20 cellular contexts compared by ENCODE assay signal in genomic region chr17:50191070-50192045, GRCh38. TPM values are rescaled to one million over a fixed set of nuclear protein-coding genes. Genes with fewer than 3 reads are reported as not detected.
DNase-seq lines count a peak whose midpoint lies in the region; TF ChIP-seq lines count a peak whose summit lies in the region.
"Had no signal": no experiment of that assay in that cellular context is flagged by ENCODE, and none has a peak within 500 bp of the region (broad histone marks: within the 10 kb centered on the region; RNA-seq: fewer than 3 reads in every experiment).

No MANE protein-coding gene starts in this region.

- TF ChIP-seq CTCF in fibroblast of villous mesenchyme (IDR thresholded peaks at IDR 0.05; ENCODE audit: insufficient read depth, low read depth, low read length) (no peak), smooth muscle cell (IDR thresholded peaks at IDR 0.05; ENCODE audit: borderline replicate concordance, insufficient read depth, poor library complexity, severe bottlenecking) (no peak)

- DNase-seq in adipocyte (ENCODE audit: low read depth) = peak; percentile 62
- DNase-seq in fibroblast of villous mesenchyme (ENCODE audit: low read depth) = peak; percentile 63
- DNase-seq in smooth muscle cell (lab: John Stamatoyannopoulos, UW; ENCODE audit: unreplicated experiment) = no peak
- DNase-seq in activated CD4-positive, alpha-beta T cell treated with anti-CD3 and anti-CD28 coated beads, Interleukin-2, amount 50 U/mL, for 48 hours = no peak
- no peak for DNase-seq in NCI-H1436 treated with DMSO at 0.1 percent for 48 hours (lab: John Stamatoyannopoulos, UW)
- no peak for DNase-seq in HPDE6-E6E7 (ENCODE audit: extremely low spot score)
- DNase-seq in NCI-H1092 treated with DMSO at 0.1 percent for 48 hours (lab: John Stamatoyannopoulos, UW) = no peak
- DNase-seq: activated CD8-positive, alpha-beta T cell treated with anti-CD3 and anti-CD28 coated beads, Interleukin-2, amount 10 ng/mL, durations not matched to agents 7 days and 5 days; activated naive CD8-positive, alpha-beta T cell treated with anti-CD3 and anti-CD28 coated beads for 36 hours; effector CD8-positive, alpha-beta T cell; H9; occipital lobe; RPMI8226; stimulated activated CD4-positive, alpha-beta T cell treated with anti-CD3 and anti-CD28 coated beads, Interleukin-4, amount 100 ng/mL, for 24 hours; T-cell had no signal

- H3K27ac ChIP-seq in BLaER1 treated with 17β-estradiol and CSF1 and Interleukin-3, amounts not matched to agents 10 nM and 100 nM = no peak overlapping the region
- peak overlapping the region; percentile 99 for H3K27ac ChIP-seq in smooth muscle cell (ENCODE audit: low read depth)
- H3K27ac ChIP-seq: C4-2B, cardiac muscle cell, VCaP had no signal

- H3K36me3 ChIP-seq in BLaER1 treated with 17β-estradiol and CSF1 and Interleukin-3, amounts not matched to agents 10 nM and 100 nM = no peaks in the 10 kb centered on the region
- H3K36me3 ChIP-seq in adipocyte (ENCODE audit: control insufficient read depth, insufficient read depth, low read length, severe bottlenecking) = peaks cover 96% of the 10 kb centered on the region
- peaks cover 8% of the 10 kb centered on the region for H3K36me3 ChIP-seq in smooth muscle cell (ENCODE audit: low read depth)

- H3K79me2 ChIP-seq in smooth muscle cell (ENCODE audit: low read depth) = peaks cover 36% of the 10 kb centered on the region

- H4K20me1 ChIP-seq in BLaER1 treated with 17β-estradiol and CSF1 and Interleukin-3, amounts not matched to agents 10 nM and 100 nM = peaks cover 0 to 19% (median 0%) of the 10 kb centered on the region in 11 experiments; a peak in 2 of 22 replicates
- peaks cover 100% of the 10 kb centered on the region for H4K20me1 ChIP-seq in smooth muscle cell (ENCODE audit: low read depth)

- no peak overlapping the region for H3K9ac ChIP-seq in BLaER1 treated with 17β-estradiol and CSF1 and Interleukin-3, amounts not matched to agents 10 nM and 100 nM
- H3K9ac ChIP-seq in adipocyte (ENCODE audit: low read length) (peak overlapping the region; percentile 100), smooth muscle cell (ENCODE audit: low read depth) (no peak overlapping the region)

- H2AFZ ChIP-seq in smooth muscle cell (ENCODE audit: low read depth) = no peak overlapping the region

- peak overlapping the region in 7 of 11 experiments; percentile 48 to 88 (median 69); a peak in 9 of 22 replicates for H3K4me2 ChIP-seq in BLaER1 treated with 17β-estradiol and CSF1 and Interleukin-3, amounts not matched to agents 10 nM and 100 nM
- H3K4me2 ChIP-seq in smooth muscle cell = peak overlapping the region; percentile 79

- peaks cover 93% of the 10 kb centered on the region for H3F3A ChIP-seq in smooth muscle cell (ENCODE audit: low read depth)

- H3K4me3 ChIP-seq in BLaER1 treated with 17β-estradiol and CSF1 and Interleukin-3, amounts not matched to agents 10 nM and 100 nM = no peak overlapping the region
- peak overlapping the region; percentile 14 for H3K4me3 ChIP-seq in adipocyte (ENCODE audit: low read length)
- peak overlapping the region; percentile 10 for H3K4me3 ChIP-seq in fibroblast of villous mesenchyme (ENCODE audit: low read depth, low read length)
- H3K4me3 ChIP-seq in smooth muscle cell = no peak overlapping the region
- H3K4me3 ChIP-seq: cardiac muscle cell, mucosa of descending colon had no signal

- H3K9me3 ChIP-seq in BLaER1 treated with 17β-estradiol and CSF1 and Interleukin-3, amounts not matched to agents 10 nM and 100 nM (replicated peaks in 1 of 11) = no peaks in the 10 kb centered on the region
- no peaks in the 10 kb centered on the region for H3K9me3 ChIP-seq in adipocyte (ENCODE audit: control insufficient read depth, low read length)
- no peaks in the 10 kb centered on the region for H3K9me3 ChIP-seq in smooth muscle cell (replicated peaks; ENCODE audit: low read depth)
- H3K9me3 ChIP-seq: mucosa of descending colon had no signal

- 70% methylated on average over 21 of the region's 21 CpGs for WGBS in smooth muscle cell (ENCODE audit: low lambda C conversion rate)

- H3K4me1 ChIP-seq in BLaER1 treated with 17β-estradiol and CSF1 and Interleukin-3, amounts not matched to agents 10 nM and 100 nM = peaks cover 0 to 48% (median 31%) of the 10 kb centered on the region in 10 experiments; a peak in 15 of 20 replicates
- H3K4me1 ChIP-seq in adipocyte (ENCODE audit: control insufficient read depth, insufficient read depth, low read length) (peaks cover 64% of the 10 kb centered on the region), smooth muscle cell (ENCODE audit: low read depth) (no peaks in the 10 kb centered on the region)

- H3K27me3 ChIP-seq in BLaER1 treated with 17β-estradiol and CSF1 and Interleukin-3, amounts not matched to agents 10 nM and 100 nM = peaks cover 0 to 4% (median 0%) of the 10 kb centered on the region in 11 experiments; a peak in 3 of 22 replicates
- no peaks in the 10 kb centered on the region for H3K27me3 ChIP-seq in adipocyte (replicated peaks; ENCODE audit: control insufficient read depth, insufficient read depth, low read length)
- no peaks in the 10 kb centered on the region for H3K27me3 ChIP-seq in smooth muscle cell (ENCODE audit: low read depth)
- H3K27me3 ChIP-seq: cardiac muscle cell had no signal

RNA-seq across cellular contexts. Expression of gene COL1A1, which starts 10.1 kb away (rescaled TPM):
- total RNA-seq in fibroblast of villous mesenchyme (2,749 and 5,894 TPM in 2 replicates), smooth muscle cell (3,848 and 4,141 TPM in 2 replicates)
- 18,306 and 25,649 TPM in 2 replicates for polyA plus RNA-seq in smooth muscle cell

RNA-seq across cellular contexts. Expression of gene SGCA, which starts 25.6 kb away (rescaled TPM):
- total RNA-seq in fibroblast of villous mesenchyme (0.32 TPM in 1 of 2 replicates, not detected in the other), smooth muscle cell (0.99 TPM in 1 of 2 replicates, not detected in the other)
- polyA plus RNA-seq in smooth muscle cell = 1.4 and 2.1 TPM in 2 replicates
- total RNA-seq: activated CD8-positive, alpha-beta T cell treated with anti-CD3 and anti-CD28 coated beads, Interleukin-2, amount 10 ng/mL, durations not matched to agents 7 days and 5 days; occipital lobe had no signal

RNA-seq across cellular contexts. Expression of gene PPP1R9B, which starts 40.9 kb away (rescaled TPM):
- total RNA-seq in fibroblast of villous mesenchyme (38.7 and 47.1 TPM in 2 replicates), smooth muscle cell (20.8 and 21.8 TPM in 2 replicates)
- 6.7 and 10.2 TPM in 2 replicates for polyA plus RNA-seq in smooth muscle cell

Comparison
In these comparisons a context has a peak if more than half of its experiments do, and no peak if none do; other contexts are left out.
1. H3K4me3 ChIP-seq: peak in adipocyte (single experiment) and fibroblast of villous mesenchyme (single experiment); none in BLaER1 treated with 17β-estradiol and CSF1 and Interleukin-3, amounts not matched to agents 10 nM and 100 nM (0 of 10) and smooth muscle cell (single experiment).
2. DNase-seq: peak in adipocyte (single experiment) and fibroblast of villous mesenchyme (single experiment); none in smooth muscle cell (single experiment), activated CD4-positive, alpha-beta T cell treated with anti-CD3 and anti-CD28 coated beads, Interleukin-2, amount 50 U/mL, for 48 hours (0 of 2), NCI-H1436 treated with DMSO at 0.1 percent for 48 hours (single experiment), HPDE6-E6E7 (single experiment) and NCI-H1092 treated with DMSO at 0.1 percent for 48 hours (single experiment).